ENCODE assay signal across 21 cellular contexts in genomic region chr10:124595143-124595883, GRCh38.
A peak's percentile ranks its signal among the peaks of the same experiment; 100 is the strongest.
DNase-seq lines count a peak whose midpoint lies in the region; ATAC-seq and TF ChIP-seq lines count a peak whose summit lies in the region.
"Had no signal": no experiment of that assay in that cellular context is flagged by ENCODE, and none has a peak within 500 bp of the region (broad histone marks: within the 10 kb centered on the region; RNA-seq: fewer than 3 reads in every experiment).

No MANE protein-coding gene starts in this region.

- H2AFZ ChIP-seq in SU-DHL-6 (ENCODE audit: low read depth, low read length, severe bottlenecking), result no peak overlapping the region

- H3K9me2 ChIP-seq in SU-DHL-6 (replicated peaks; ENCODE audit: insufficient read depth, low read length), result no peaks in the 10 kb centered on the region

- H4K20me1 ChIP-seq in SU-DHL-6 (ENCODE audit: low read depth, low read length), result no peaks in the 10 kb centered on the region

- TF ChIP-seq CTCF in SU-DHL-6 (IDR thresholded peaks at IDR 0.05; ENCODE audit: insufficient read depth, low read length, poor library complexity, severe bottlenecking), result no peak

- H3K4me2 ChIP-seq in SU-DHL-6 (ENCODE audit: low read depth, low read length, poor library complexity, severe bottlenecking), result no peak overlapping the region

- H3K9ac ChIP-seq in SU-DHL-6 (ENCODE audit: low read length), result no peak overlapping the region

- no peak overlapping the region for H3K4me3 ChIP-seq in SU-DHL-6 (ENCODE audit: insufficient read depth, low read length, poor library complexity, severe bottlenecking)
- H3K4me3 ChIP-seq: dorsolateral prefrontal cortex, thyroid gland had no signal

- no peaks in the 10 kb centered on the region for H3K27me3 ChIP-seq in SU-DHL-6 (ENCODE audit: low read length)
- H3K27me3 ChIP-seq: dorsolateral prefrontal cortex, thyroid gland had no signal

- intact Hi-C loops in posterior vena cava (cut with DNase I), result no loop called here

- DNase-seq in GDM1 (lab: John Stamatoyannopoulos, UW) (peak; percentile 57), posterior vena cava (ENCODE audit: low spot score) (peak; percentile 62), ureter (ENCODE audit: low spot score) (no peak), UCSD-AML1 (lab: John Stamatoyannopoulos, UW; ENCODE audit: unreplicated experiment) (no peak)
- DNase-seq: activated CD8-positive, alpha-beta T cell treated with anti-CD3 and anti-CD28 coated beads, Interleukin-2, amount 10 ng/mL, durations not matched to agents 7 days and 5 days; activated naive CD4-positive, alpha-beta T cell treated with Interleukin-2 at 50 U/mL for 16 hours; activated T-cell treated with anti-CD3 and anti-CD28 coated beads, Interleukin-2, amount 50 U/mL, for 24 hours; amygdala; CD8-positive, alpha-beta T cell; central memory CD4-positive, alpha-beta T cell; NCI-H1417; PC-3; SIG-M5; stimulated activated naive CD4-positive, alpha-beta T cell treated with Interleukin-2 at 50 U/mL for 16 hours; T-helper 2 cell; thyroid gland had no signal

- H3K36me3 ChIP-seq in KOPT-K1 (ENCODE audit: insufficient read depth, low read length) (no peaks in the 10 kb centered on the region), SU-DHL-6 (ENCODE audit: low read length) (no peaks in the 10 kb centered on the region)
- H3K36me3 ChIP-seq: thyroid gland had no signal

- no peak for ATAC-seq in GM18861 (IDR thresholded peaks at IDR 0.05; ENCODE audit: unreplicated experiment)
- ATAC-seq: activated CD4-positive, CD25-positive, alpha-beta regulatory T cell treated with anti-CD3 and anti-CD28 coated beads, Interleukin-2, amount 50 U/mL, for 24 hours; activated CD8-positive, alpha-beta T cell treated with anti-CD3 and anti-CD28 coated beads, Interleukin-2, amount 10 ng/mL, durations not matched to agents 7 days and 5 days; CD8-positive, alpha-beta T cell; PC-3 had no signal

- H3K27ac ChIP-seq in KOPT-K1 (ENCODE audit: low read depth, low read length, poor library complexity, severe bottlenecking), result peak overlapping the region; percentile 2
- H3K27ac ChIP-seq in SU-DHL-6 (ENCODE audit: low read depth, low read length), result 0 out of 2 replicates have a peak overlapping the region, but pooled peaks have one; percentile 7
- H3K27ac ChIP-seq: dorsolateral prefrontal cortex had no signal

- peaks cover 26% of the 10 kb centered on the region for H3F3A ChIP-seq in SU-DHL-6 (ENCODE audit: insufficient read depth)

- H3K79me2 ChIP-seq in SU-DHL-6 (ENCODE audit: insufficient read depth, low read length), result no peaks in the 10 kb centered on the region

- no peaks in the 10 kb centered on the region for H3K9me3 ChIP-seq in KOPT-K1 (ENCODE audit: insufficient read depth, low read length, poor library complexity, severe bottlenecking)
- H3K9me3 ChIP-seq in SU-DHL-6 (ENCODE audit: insufficient read depth, low read length), result no peaks in the 10 kb centered on the region
- H3K9me3 ChIP-seq: thyroid gland had no signal

Comparison
In these comparisons a context has a peak if more than half of its experiments do, and no peak if none do; other contexts are left out.
1. DNase-seq: peak in GDM1 (single experiment) and posterior vena cava (single experiment); none in ureter (single experiment) and UCSD-AML1 (single experiment).